In genomic region chr16:73046484-73047214, GRCh38 we compare ENCODE assay signal across 2 cellular contexts.
TF ChIP-seq lines count a peak whose summit lies in the region.

No MANE protein-coding gene starts in this region.

TF ChIP-seq in IMR-90, 13 proteins besides CTCF, POLR2A, EP300 and RAD21:
- TF ChIP-seq FOS (IDR thresholded peaks at IDR 0.05; ENCODE audit: low read depth, low read length) (no peak), MAFK (IDR thresholded peaks at IDR 0.05; ENCODE audit: low read depth, low read length) (no peak), MXI1 (IDR thresholded peaks at IDR 0.05; ENCODE audit: borderline replicate concordance, low read depth, low read length) (no peak), CEBPB (IDR thresholded peaks at IDR 0.05; ENCODE audit: low read depth, low read length) (no peak), BHLHE40 (IDR thresholded peaks at IDR 0.05; ENCODE audit: low read depth, low read length) (no peak), SMC3 (IDR thresholded peaks at IDR 0.05; ENCODE audit: low read depth, low read length) (no peak), CHD1 (IDR thresholded peaks at IDR 0.05; ENCODE audit: low read depth, low read length) (no peak), RFX5 (IDR thresholded peaks at IDR 0.05; ENCODE audit: low read depth, low read length) (no peak), MAZ (IDR thresholded peaks at IDR 0.05; ENCODE audit: borderline replicate concordance, low read depth, low read length) (no peak), RCOR1 (IDR thresholded peaks at IDR 0.05; ENCODE audit: insufficient replicate concordance, low read length) (no peak), ELK1 (IDR thresholded peaks at IDR 0.05; ENCODE audit: borderline replicate concordance, low read depth, low read length) (no peak), USF2 (IDR thresholded peaks at IDR 0.05; ENCODE audit: low read depth, low read length) (no peak), NFE2L2 (IDR thresholded peaks at IDR 0.05; ENCODE audit: low read depth, low read length) (no peak)

TF ChIP-seq in H1, 55 proteins besides CTCF, POLR2A, EP300 and RAD21:
- no peak for TF ChIP-seq JUND (IDR thresholded peaks at IDR 0.05; ENCODE audit: low read length)
- no peak for TF ChIP-seq RNF2 (IDR thresholded peaks at IDR 0.05; ENCODE audit: borderline replicate concordance, low read depth, low read length, missing control alignments, poor library complexity, severe bottlenecking)
- TF ChIP-seq CBX5 (IDR thresholded peaks at IDR 0.05; ENCODE audit: low read depth, low read length): no peak
- TF ChIP-seq PHF8 (conservative IDR thresholded peaks at IDR 0.05; ENCODE audit: low read depth, low read length): no peak
- TF ChIP-seq EZH2 (IDR thresholded peaks at IDR 0.05; ENCODE audit: low read depth, low read length, severe bottlenecking): no peak
- TF ChIP-seq ATF2 (IDR thresholded peaks at IDR 0.05; ENCODE audit: low read length): no peak
- no peak for TF ChIP-seq BCL11A (IDR thresholded peaks at IDR 0.05; ENCODE audit: low read depth in 2 of 2, low read length in 2 of 2)
- no peak for TF ChIP-seq RBBP5 (IDR thresholded peaks at IDR 0.05; ENCODE audit: borderline replicate concordance, low read depth, low read length)
